Comparison of ENCODE assay signal across 13 cellular contexts in genomic region chr6:100465701-100466409, GRCh38. TPM values are rescaled to one million over a fixed set of nuclear protein-coding genes. Genes with fewer than 3 reads are reported as not detected.
DNase-seq lines count a peak whose midpoint lies in the region; ATAC-seq, FAIRE-seq and TF ChIP-seq lines count a peak whose summit lies in the region.
"Had no signal": no experiment of that assay in that cellular context is flagged by ENCODE, and none has a peak within 500 bp of the region (broad histone marks: within the 10 kb centered on the region; RNA-seq: fewer than 3 reads in every experiment).

No MANE protein-coding gene starts in this region.

- POLR2A ChIA-PET in CD4-positive, alpha-beta T cell (lab: Charles Lee): no interaction called here

- CTCF ChIA-PET in CD4-positive, alpha-beta T cell (lab: Charles Lee): no interaction called here

- peak; percentile 44 for DNase-seq in EL
- DNase-seq in WERI-Rb-1: no peak
- DNase-seq in kidney: no peak
- DNase-seq in NCI-H146 treated with DMSO at 0.1 percent for 48 hours (lab: John Stamatoyannopoulos, UW; ENCODE audit: unreplicated experiment): no peak
- no peak for DNase-seq in thyroid gland
- no peak for DNase-seq in CD4-positive, alpha-beta T cell
- DNase-seq: Calu3; foreskin melanocyte; KG1; NK-92 treated with Interleukin-12 subunit alpha and Interleukin-12 subunit beta, amount 100 ng/mL, for 24 hours; T-helper 9 cell had no signal

- no peak for FAIRE-seq in kidney (lab: Jason Lieb, UNC)

- H3K27me3 ChIP-seq in ACC112 (ENCODE audit: insufficient read depth, low read length): peaks cover 91% of the 10 kb centered on the region
- H3K27me3 ChIP-seq in WERI-Rb-1 (ENCODE audit: insufficient read depth, low read depth, severe bottlenecking): peaks cover 26% of the 10 kb centered on the region
- H3K27me3 ChIP-seq in thyroid gland: peaks cover 85% of the 10 kb centered on the region
- H3K27me3 ChIP-seq in CD4-positive, alpha-beta T cell (ENCODE audit: control insufficient read depth, insufficient read depth, low read length): peaks cover 99% of the 10 kb centered on the region

- H3K36me3 Mint-ChIP-seq in CD4-positive, alpha-beta T cell (ENCODE audit: low read depth): no peaks in the 10 kb centered on the region

- H3K79me2 ChIP-seq in ACC112 (ENCODE audit: control insufficient read depth, insufficient read depth, low read length, unreplicated experiment): no peaks in the 10 kb centered on the region

- H2AFZ ChIP-seq in ACC112 (ENCODE audit: low read length, unreplicated experiment): no peak overlapping the region

- H3K27ac ChIP-seq in ACC112 (ENCODE audit: low read depth, low read length): no peak overlapping the region
- H3K27ac ChIP-seq in WERI-Rb-1: no peak overlapping the region
- peak overlapping the region; percentile 86 to 94 for H3K27ac ChIP-seq in kidney (ENCODE audit: low read depth in 2 of 2, low read length in 2 of 2)
- no peak overlapping the region for H3K27ac ChIP-seq in thyroid gland
- no peak overlapping the region for H3K27ac ChIP-seq in CD4-positive, alpha-beta T cell (ENCODE audit: low read depth, low read length)

- H3K4me3 ChIP-seq in ACC112 (ENCODE audit: low read depth, low read length) (peak overlapping the region; percentile 72), WERI-Rb-1 (ENCODE audit: low read depth, low read length) (peak overlapping the region; percentile 85), kidney (ENCODE audit: low read length in 2 of 2) (peak overlapping the region; percentile 63 to 77), thyroid gland (replicated peaks in 1 of 3) (no peak overlapping the region)

- intact Hi-C loops in kidney (cut with DNase I) (no loop called here), thyroid gland (cut with DNase I) (no loop called here)
- intact Hi-C loops in CD4-positive, alpha-beta T cell (cut with DNase I, micrococcal nuclease): loop anchor here (10.0 kb wide), 2 partner anchors 851 to 871 kb away; no protein-coding TSS in a partner anchor

- TF ChIP-seq POLR2A in thyroid gland (IDR thresholded peaks at IDR 0.05): no peak

- H3K36me3 ChIP-seq in ACC112 (ENCODE audit: insufficient read depth, low read length): no peaks in the 10 kb centered on the region
- H3K36me3 ChIP-seq in WERI-Rb-1: no peaks in the 10 kb centered on the region
- peaks cover 0 to 5% of the 10 kb centered on the region in 2 donors for H3K36me3 ChIP-seq in kidney (ENCODE audit: control insufficient read depth in 1 of 2, insufficient read depth in 2 of 2, low read length in 2 of 2)
- no peaks in the 10 kb centered on the region for H3K36me3 ChIP-seq in thyroid gland

- H3K27ac Mint-ChIP-seq in CD4-positive, alpha-beta T cell: no peak overlapping the region

- ATAC-seq in GM19397 (IDR thresholded peaks at IDR 0.05; ENCODE audit: unreplicated experiment): no peak
- no peak for ATAC-seq in CD4-positive, alpha-beta T cell (ENCODE audit: poor library complexity)

- peaks cover 98% of the 10 kb centered on the region for H3K27me3 Mint-ChIP-seq in CD4-positive, alpha-beta T cell

- no peak for TF ChIP-seq CTCF in WERI-Rb-1 (IDR thresholded peaks at IDR 0.05; ENCODE audit: low read depth, low read length)
- TF ChIP-seq CTCF in kidney (IDR thresholded peaks at IDR 0.05; ENCODE audit: borderline replicate concordance, extremely low read depth, insufficient read depth): no peak
- no peak for TF ChIP-seq CTCF in thyroid gland (IDR thresholded peaks at IDR 0.05)
- no peak for TF ChIP-seq CTCF in CD4-positive, alpha-beta T cell (IDR thresholded peaks at IDR 0.05)

- H3K4me1 ChIP-seq in ACC112 (ENCODE audit: control insufficient read depth, insufficient read depth, low read length, unreplicated experiment) (no peaks in the 10 kb centered on the region), kidney (ENCODE audit: control insufficient read depth in 1 of 2, insufficient read depth in 1 of 2, low read depth in 1 of 2, low read length in 2 of 2) (peaks cover 0 to 3% of the 10 kb centered on the region in 2 donors), thyroid gland (peaks cover 3 to 24% of the 10 kb centered on the region in 2 donors)

- H3K9me3 ChIP-seq in WERI-Rb-1 (ENCODE audit: severe bottlenecking) (no peaks in the 10 kb centered on the region), kidney (ENCODE audit: control insufficient read depth in 1 of 2, low read length in 2 of 2) (no peaks in the 10 kb centered on the region), thyroid gland (no peaks in the 10 kb centered on the region)
- H3K9me3 ChIP-seq in CD4-positive, alpha-beta T cell (ENCODE audit: control insufficient read depth, low read length): peaks cover 33% of the 10 kb centered on the region

- peak overlapping the region; percentile 67 to 69 for H3K9ac ChIP-seq in kidney (ENCODE audit: low read length in 2 of 2)

- H3K4me3 Mint-ChIP-seq in CD4-positive, alpha-beta T cell: no peak overlapping the region

- 10 to 13% methylated on average over 20 of the region's 20 CpGs for WGBS in thyroid gland, 2 donors

- peaks cover 7% of the 10 kb centered on the region for H3K9me3 Mint-ChIP-seq in CD4-positive, alpha-beta T cell

- peaks cover 34% of the 10 kb centered on the region for H3K4me1 Mint-ChIP-seq in CD4-positive, alpha-beta T cell (ENCODE audit: low read depth)

RNA-seq across cellular contexts. Expression of gene SIM1, which starts 1.1 kb away (rescaled TPM):
- total RNA-seq in kidney (31.8 TPM), thyroid gland (not detected)
- 4.4 TPM for polyA plus RNA-seq in kidney (ENCODE audit: insufficient read depth, low read depth, low replicate concordance)
- total RNA-seq in CD4-positive, alpha-beta T cell: not detected
- total RNA-seq: Calu3 had no signal

Comparison
In these comparisons a context has a peak if more than half of its experiments do, and no peak if none do; other contexts are left out.
1. H3K27ac ChIP-seq: peak in kidney (2 of 2); none in ACC112 (single experiment), WERI-Rb-1 (single experiment), thyroid gland (0 of 3) and CD4-positive, alpha-beta T cell (single experiment).
2. H3K4me3 ChIP-seq: peak in ACC112 (single experiment), WERI-Rb-1 (single experiment) and kidney (2 of 2); none in thyroid gland (0 of 3).
3. RNA of gene SIM1, which starts 1.1 kb away (total RNA-seq): 31.8 TPM in kidney (single experiment); not detected in CD4-positive, alpha-beta T cell and not detected in thyroid gland; every median in the first group is over 10 times any median in the second.
4. intact Hi-C loops: an anchor here in CD4-positive, alpha-beta T cell (10.0 kb wide); none called in kidney and thyroid gland.